ENCODE assay signal across 1 cellular context in the genomic region with DNA sequence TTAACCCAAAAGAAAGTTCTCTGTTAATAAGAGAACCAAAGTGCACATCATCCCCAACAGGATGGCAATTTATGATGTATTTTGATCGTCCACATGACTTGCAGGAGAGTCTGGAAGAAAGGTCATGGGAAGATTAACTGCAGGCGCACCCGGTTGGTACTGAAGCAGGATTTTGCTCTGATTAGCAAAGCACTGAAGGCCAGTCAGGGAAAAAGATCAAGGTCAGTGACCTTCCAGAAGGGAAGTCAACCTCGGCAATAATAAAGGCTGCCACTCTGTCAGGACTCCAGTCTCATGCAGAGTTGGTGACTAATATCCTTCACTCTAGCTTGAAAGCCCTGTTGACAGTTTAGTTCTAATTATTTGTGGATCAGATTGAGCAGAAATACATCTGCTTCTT.
TF ChIP-seq lines count a peak whose summit lies in the region.

No MANE protein-coding gene starts in this region.

TF ChIP-seq in GM23338, 12 proteins besides CTCF, POLR2A, EP300 and RAD21 (continued from another document):
- TF ChIP-seq, protein P1, sequence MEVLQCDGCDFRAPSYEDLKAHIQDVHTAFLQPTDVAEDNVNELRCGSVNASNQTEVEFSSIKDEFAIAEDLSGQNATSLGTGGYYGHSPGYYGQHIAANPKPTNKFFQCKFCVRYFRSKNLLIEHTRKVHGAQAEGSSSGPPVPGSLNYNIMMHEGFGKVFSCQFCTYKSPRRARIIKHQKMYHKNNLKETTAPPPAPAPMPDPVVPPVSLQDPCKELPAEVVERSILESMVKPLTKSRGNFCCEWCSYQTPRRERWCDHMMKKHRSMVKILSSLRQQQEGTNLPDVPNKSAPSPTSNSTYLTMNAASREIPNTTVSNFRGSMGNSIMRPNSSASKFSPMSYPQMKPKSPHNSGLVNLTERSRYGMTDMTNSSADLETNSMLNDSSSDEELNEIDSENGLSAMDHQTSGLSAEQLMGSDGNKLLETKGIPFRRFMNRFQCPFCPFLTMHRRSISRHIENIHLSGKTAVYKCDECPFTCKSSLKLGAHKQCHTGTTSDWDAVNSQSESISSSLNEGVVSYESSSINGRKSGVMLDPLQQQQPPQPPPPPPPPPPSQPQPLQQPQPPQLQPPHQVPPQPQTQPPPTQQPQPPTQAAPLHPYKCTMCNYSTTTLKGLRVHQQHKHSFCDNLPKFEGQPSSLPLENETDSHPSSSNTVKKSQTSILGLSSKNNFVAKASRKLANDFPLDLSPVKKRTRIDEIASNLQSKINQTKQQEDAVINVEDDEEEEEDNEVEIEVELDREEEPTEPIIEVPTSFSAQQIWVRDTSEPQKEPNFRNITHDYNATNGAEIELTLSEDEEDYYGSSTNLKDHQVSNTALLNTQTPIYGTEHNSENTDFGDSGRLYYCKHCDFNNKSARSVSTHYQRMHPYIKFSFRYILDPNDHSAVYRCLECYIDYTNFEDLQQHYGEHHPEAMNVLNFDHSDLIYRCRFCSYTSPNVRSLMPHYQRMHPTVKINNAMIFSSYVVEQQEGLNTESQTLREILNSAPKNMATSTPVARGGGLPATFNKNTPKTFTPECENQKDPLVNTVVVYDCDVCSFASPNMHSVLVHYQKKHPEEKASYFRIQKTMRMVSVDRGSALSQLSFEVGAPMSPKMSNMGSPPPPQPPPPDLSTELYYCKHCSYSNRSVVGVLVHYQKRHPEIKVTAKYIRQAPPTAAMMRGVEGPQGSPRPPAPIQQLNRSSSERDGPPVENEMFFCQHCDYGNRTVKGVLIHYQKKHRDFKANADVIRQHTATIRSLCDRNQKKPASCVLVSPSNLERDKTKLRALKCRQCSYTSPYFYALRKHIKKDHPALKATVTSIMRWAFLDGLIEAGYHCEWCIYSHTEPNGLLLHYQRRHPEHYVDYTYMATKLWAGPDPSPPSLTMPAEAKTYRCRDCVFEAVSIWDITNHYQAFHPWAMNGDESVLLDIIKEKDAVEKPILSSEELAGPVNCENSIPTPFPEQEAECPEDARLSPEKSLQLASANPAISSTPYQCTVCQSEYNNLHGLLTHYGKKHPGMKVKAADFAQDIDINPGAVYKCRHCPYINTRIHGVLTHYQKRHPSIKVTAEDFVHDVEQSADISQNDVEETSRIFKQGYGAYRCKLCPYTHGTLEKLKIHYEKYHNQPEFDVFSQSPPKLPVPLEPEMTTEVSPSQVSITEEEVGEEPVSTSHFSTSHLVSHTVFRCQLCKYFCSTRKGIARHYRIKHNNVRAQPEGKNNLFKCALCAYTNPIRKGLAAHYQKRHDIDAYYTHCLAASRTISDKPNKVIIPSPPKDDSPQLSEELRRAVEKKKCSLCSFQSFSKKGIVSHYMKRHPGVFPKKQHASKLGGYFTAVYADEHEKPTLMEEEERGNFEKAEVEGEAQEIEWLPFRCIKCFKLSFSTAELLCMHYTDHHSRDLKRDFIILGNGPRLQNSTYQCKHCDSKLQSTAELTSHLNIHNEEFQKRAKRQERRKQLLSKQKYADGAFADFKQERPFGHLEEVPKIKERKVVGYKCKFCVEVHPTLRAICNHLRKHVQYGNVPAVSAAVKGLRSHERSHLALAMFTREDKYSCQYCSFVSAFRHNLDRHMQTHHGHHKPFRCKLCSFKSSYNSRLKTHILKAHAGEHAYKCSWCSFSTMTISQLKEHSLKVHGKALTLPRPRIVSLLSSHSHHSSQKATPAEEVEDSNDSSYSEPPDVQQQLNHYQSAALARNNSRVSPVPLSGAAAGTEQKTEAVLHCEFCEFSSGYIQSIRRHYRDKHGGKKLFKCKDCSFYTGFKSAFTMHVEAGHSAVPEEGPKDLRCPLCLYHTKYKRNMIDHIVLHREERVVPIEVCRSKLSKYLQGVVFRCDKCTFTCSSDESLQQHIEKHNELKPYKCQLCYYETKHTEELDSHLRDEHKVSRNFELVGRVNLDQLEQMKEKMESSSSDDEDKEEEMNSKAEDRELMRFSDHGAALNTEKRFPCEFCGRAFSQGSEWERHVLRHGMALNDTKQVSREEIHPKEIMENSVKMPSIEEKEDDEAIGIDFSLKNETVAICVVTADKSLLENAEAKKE (CRISPR knock-in tag; IDR thresholded peaks at IDR 0.05) = no peak
- TF ChIP-seq JUNB (IDR thresholded peaks at IDR 0.05; ENCODE audit: unreplicated experiment) (no peak), ZNF114 (CRISPR knock-in tag; IDR thresholded peaks at IDR 0.05) (no peak)
- TF ChIP-seq, protein P2, sequence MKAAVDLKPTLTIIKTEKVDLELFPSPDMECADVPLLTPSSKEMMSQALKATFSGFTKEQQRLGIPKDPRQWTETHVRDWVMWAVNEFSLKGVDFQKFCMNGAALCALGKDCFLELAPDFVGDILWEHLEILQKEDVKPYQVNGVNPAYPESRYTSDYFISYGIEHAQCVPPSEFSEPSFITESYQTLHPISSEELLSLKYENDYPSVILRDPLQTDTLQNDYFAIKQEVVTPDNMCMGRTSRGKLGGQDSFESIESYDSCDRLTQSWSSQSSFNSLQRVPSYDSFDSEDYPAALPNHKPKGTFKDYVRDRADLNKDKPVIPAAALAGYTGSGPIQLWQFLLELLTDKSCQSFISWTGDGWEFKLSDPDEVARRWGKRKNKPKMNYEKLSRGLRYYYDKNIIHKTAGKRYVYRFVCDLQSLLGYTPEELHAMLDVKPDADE (IDR thresholded peaks at IDR 0.05) = no peak
TF ChIP-seq in GM23338: peak in this region for 0.
